ENCODE assay signal across 9 cellular contexts in the genomic region with DNA sequence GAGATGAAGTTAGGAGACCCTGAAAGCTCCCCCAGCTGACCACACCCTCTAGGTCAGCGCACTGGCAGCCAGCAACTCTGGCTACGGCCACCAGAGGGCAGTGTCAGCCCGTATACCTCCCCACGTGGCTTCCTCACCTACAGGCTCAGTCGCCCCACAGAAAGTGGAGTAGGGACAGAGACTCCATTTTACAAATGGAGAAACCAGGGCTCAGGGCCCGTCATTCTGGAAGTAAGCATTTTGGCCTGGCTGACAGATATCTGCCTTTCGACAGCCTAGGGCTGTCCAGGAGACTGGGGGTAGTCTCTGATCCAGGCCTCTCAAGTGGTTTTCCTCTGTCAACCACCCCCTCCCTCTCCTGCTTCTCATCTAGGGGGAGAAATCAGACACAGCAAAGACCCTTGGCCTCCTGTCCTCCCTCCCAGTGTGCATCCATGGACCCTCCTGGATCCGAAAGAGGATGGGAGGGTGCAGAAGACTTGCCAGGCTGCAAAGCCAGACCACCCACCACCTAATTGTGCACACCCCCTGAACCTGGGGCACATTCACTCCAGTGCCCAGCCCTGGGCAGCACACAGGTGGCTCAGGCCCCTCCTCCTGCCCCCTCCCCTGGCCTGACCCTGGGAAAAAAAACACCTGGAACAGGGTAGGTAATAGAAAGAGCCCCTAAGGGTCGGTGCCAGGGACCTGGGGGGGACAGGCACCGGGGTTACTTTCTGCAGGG. TPM values are rescaled to one million over a fixed set of nuclear protein-coding genes. Genes with fewer than 3 reads are reported as not detected.
DNase-seq lines count a peak whose midpoint lies in the region; ATAC-seq, FAIRE-seq and TF ChIP-seq lines count a peak whose summit lies in the region.
"Had no signal": no experiment of that assay in that cellular context is flagged by ENCODE, and none has a peak within 500 bp of the region (broad histone marks: within the 10 kb centered on the region; RNA-seq: fewer than 3 reads in every experiment).

No MANE protein-coding gene starts in this region.

- no peaks in the 10 kb centered on the region for H4K20me1 ChIP-seq in GM12878 (ENCODE audit: control insufficient read depth, insufficient read depth)

- 15% methylated on average over 10 of the region's 10 CpGs for WGBS in GM12878 (ENCODE audit: insufficient coverage, insufficient replicate concordance, low lambda C conversion rate, missing lambda C conversion rate)
- 29 to 31% (median 30%) methylated on average over 10 of the region's 10 CpGs for WGBS in small intestine, 3 donors

- H3K9me3 Mint-ChIP-seq in CD14-positive monocyte = peaks cover 0 to 10% (median 2%) of the 10 kb centered on the region in 7 donors

- SMC1A ChIA-PET in GM12878 (lab: Charles Lee; ENCODE audit: uncharacterized antibody, unreplicated experiment) = interaction anchor here (1.3 to 1.4 kb wide), 3 partner anchors 62 to 70 kb away, joined by 3 to 9 read pairs (median 4); no protein-coding TSS in a partner anchor

- H3K4me2 ChIP-seq in GM12878 (ENCODE audit: control insufficient read depth, insufficient read depth) = no peak overlapping the region

- H3K4me1 Mint-ChIP-seq in CD14-positive monocyte = peaks cover 7% of the 10 kb centered on the region

- ATAC-seq in GM12878 (peak; percentile 99), HG03354 (IDR thresholded peaks at IDR 0.05; ENCODE audit: poor library complexity, severe bottlenecking, unreplicated experiment) (no peak)

- no peak overlapping the region for H3K27ac Mint-ChIP-seq in CD14-positive monocyte

- H2AFZ ChIP-seq in GM12878 (ENCODE audit: control insufficient read depth, low read depth, low read length) = peak overlapping the region; percentile 99

- no peaks in the 10 kb centered on the region for H3K79me2 ChIP-seq in GM12878 (ENCODE audit: control insufficient read depth, insufficient read depth, low read length)

- H3K27ac ChIP-seq in GM12878 (ENCODE audit: control insufficient read depth, insufficient read depth) (no peak overlapping the region), small intestine (ENCODE audit: low read depth in 1 of 2, low read length in 1 of 2) (no peak overlapping the region)

- peaks cover 36 to 48% (median 46%) of the 10 kb centered on the region in 3 donors for H3K27me3 Mint-ChIP-seq in CD14-positive monocyte (ENCODE audit: low read depth in 3 of 3)

- RAD21 ChIA-PET in GM12878 (lab: Charles Lee; ENCODE audit: unreplicated experiment) = interaction anchor here (1.2 to 2.2 kb wide), 5 partner anchors 48 to 62 kb away, joined by 3 to 12 read pairs (median 4); partner anchors contain the start of gene JUP

- BruUV-seq in GM12878 (replicated peaks; lab: Mats Ljungman, UMichigan) = no TSS peak

- H3K4me3 Mint-ChIP-seq in CD14-positive monocyte = peak overlapping the region in 1 of 2 donors; percentile 48

- H3K4me3 ChIP-seq in GM12878 (no peak overlapping the region), iPS-15b (ENCODE audit: low read depth, low read length) (no peak overlapping the region), small intestine (ENCODE audit: low read depth in 1 of 2, low read length in 2 of 2) (no peak overlapping the region)

- H3K27me3 ChIP-seq in GM12878 (replicated peaks in 1 of 2; ENCODE audit: control insufficient read depth in 2 of 2, insufficient read depth in 2 of 2, low read length in 1 of 2) (peaks cover 8% of the 10 kb centered on the region in 2 experiments; a peak in 3 of 4 replicates), iPS-15b (ENCODE audit: control insufficient read depth, insufficient read depth, low read length) (peaks cover 42% of the 10 kb centered on the region), small intestine (ENCODE audit: control insufficient read depth in 2 of 2, insufficient read depth in 2 of 2, low read length in 2 of 2) (peaks cover 0 to 2% of the 10 kb centered on the region in 2 donors)

- CTCF ChIA-PET in GM12878 (lab: Yijun Ruan, JAX) = interaction anchor here (0.6 to 3.2 kb wide), 18 partner anchors 7 to 378 kb away, joined by 3 to 25 read pairs (median 4); partner anchors contain the start of gene JUP

- TF ChIP-seq POLR2A in H54 (IDR thresholded peaks at IDR 0.05; ENCODE audit: low read depth, low read length) = no peak
- no peak for TF ChIP-seq POLR2A in GM12878 (IDR thresholded peaks at IDR 0.05; ENCODE audit: low read depth, low read length)

- peak; percentile 97 for TF ChIP-seq CTCF in CD14-positive monocyte (IDR thresholded peaks at IDR 0.05)
- TF ChIP-seq CTCF in GM12878 (IDR thresholded peaks at IDR 0.05 in 2 of 3, conservative IDR thresholded peaks at IDR 0.05 in 1 of 3; ENCODE audit: control insufficient read depth in 2 of 3, extremely low read depth in 1 of 3, insufficient read depth in 1 of 3, low read depth in 3 of 3, low read length in 3 of 3) = peak; percentile 97 to 98 (median 97); a peak in 5 of 6 replicates

- no peaks in the 10 kb centered on the region for H3K36me3 ChIP-seq in GM12878 (ENCODE audit: control insufficient read depth in 2 of 2, insufficient read depth in 2 of 2, low read length in 1 of 2)
- H3K36me3 ChIP-seq in iPS-15b (ENCODE audit: control insufficient read depth, insufficient read depth, low read length) = no peaks in the 10 kb centered on the region
- H3K36me3 ChIP-seq in small intestine (ENCODE audit: control insufficient read depth in 2 of 2, insufficient read depth in 2 of 2, low read length in 2 of 2) = no peaks in the 10 kb centered on the region

- DNase-seq in CD14-positive monocyte (ENCODE audit: low spot score) (peak; percentile 72), H54 (ENCODE audit: insufficient read length, low spot score) (peak; percentile 91), NCI-H2081 (lab: John Stamatoyannopoulos, UW) (peak; percentile 80 to 84), GM12878 (ENCODE audit: low read depth, low spot score) (peak; percentile 44), small intestine (peak; percentile 79)

- no peak for TF ChIP-seq EP300 in GM12878 (IDR thresholded peaks at IDR 0.05; ENCODE audit: borderline replicate concordance in 1 of 2, control insufficient read depth in 1 of 2, low read depth in 2 of 2, low read length in 2 of 2)

- peaks cover 3% of the 10 kb centered on the region; the same call in 1 of the 2 replicates for H3K4me1 ChIP-seq in GM12878 (ENCODE audit: control insufficient read depth, insufficient read depth, low read length)
- H3K4me1 ChIP-seq in iPS-15b (ENCODE audit: control insufficient read depth, insufficient read depth, low read length) = peaks cover 4% of the 10 kb centered on the region
- H3K4me1 ChIP-seq in small intestine (ENCODE audit: control insufficient read depth in 2 of 2, insufficient read depth in 1 of 2, low read depth in 1 of 2, low read length in 1 of 2) = no peaks in the 10 kb centered on the region

- intact Hi-C loops in CD14-positive monocyte (cut with micrococcal nuclease) (loop anchor here (1.0 to 2.0 kb wide), 2 partner anchors 63 kb away; no protein-coding TSS in a partner anchor), GM12878 (cut with micrococcal nuclease; ENCODE audit: unreplicated experiment) (loop anchor here (1.0 kb wide), 3 partner anchors 63 to 221 kb away; no protein-coding TSS in a partner anchor)

- peak; percentile 97 for TF ChIP-seq RAD21 in GM12878 (IDR thresholded peaks at IDR 0.05; ENCODE audit: insufficient read depth, low read depth, low read length)

- in situ Hi-C loops in GM12878 (cut with MboI) = no loop called here

- FAIRE-seq in H54 (lab: Jason Lieb, UNC) (no peak), TTC549 (lab: Jason Lieb, UNC) (peak; percentile 17), GM12878 (lab: Jason Lieb, UNC) (peak; percentile 99), small intestine (lab: Jason Lieb, UNC) (no peak)

- H3K9me3 ChIP-seq in GM12878 (replicated peaks; ENCODE audit: control insufficient read depth, insufficient read depth, low read length) (no peaks in the 10 kb centered on the region), iPS-15b (ENCODE audit: control insufficient read depth, insufficient read depth, low read length) (no peaks in the 10 kb centered on the region), small intestine (ENCODE audit: control insufficient read depth, low read depth) (no peaks in the 10 kb centered on the region)

- POLR2A ChIA-PET in GM12878 (lab: Charles Lee) = no interaction called here

- H3K9ac ChIP-seq in GM12878 (ENCODE audit: control insufficient read depth, insufficient read depth, low read length) (no peak overlapping the region; the same call in 1 of the 2 replicates), iPS-15b (ENCODE audit: low read depth, low read length) (peak overlapping the region; percentile 42)

- peaks cover 0 to 5% of the 10 kb centered on the region in 2 donors for H3K36me3 Mint-ChIP-seq in CD14-positive monocyte

RNA-seq across cellular contexts. Expression of gene HAP1, which starts 3.8 kb away (rescaled TPM):
- polyA plus RNA-seq in CD14-positive monocyte (not detected), GM12878 (2011; rRNA removed) (not detected in 2 replicates), GM12878 (2014; fragmentation: Illumina TruSeq; extraction: Trizol) (not detected in 2 replicates), GM12878 (2014; fragmentation: Nextera tagmentation; extraction: Ambion mirVana) (not detected), GM12878 (2014; rRNA removed) (not detected in 2 replicates), GM12878 (2016; fragmentation: Nextera tagmentation; extraction: Ambion mirVana) (not detected), small intestine (under 1 TPM; 0.22 to 0.40 (median 0.27) TPM)
- total RNA-seq in GM12878 (2013; cell fraction: nucleolus; rRNA removed) = not detected in 2 replicates
- total RNA-seq in GM12878 (2014; rRNA removed) (not detected in 2 replicates), GM12878 (2014; rRNA removed; fragmentation: Illumina TruSeq; extraction: Trizol) (not detected in 2 replicates), GM12878 (2021) (not detected in 2 replicates)
- polyA plus RNA-seq in GM12878 (2011; ENCODE audit: low read depth) = not detected
- polyA plus RNA-seq in GM12878 (2011; cell fraction: cytosol; rRNA removed) = not detected in 2 replicates
- 0.03 and 0.04 TPM in 2 replicates for polyA plus RNA-seq in GM12878 (2011; cell fraction: nucleus; rRNA removed)
- 0.11 TPM in 1 of 2 replicates, not detected in the other for polyA plus RNA-seq in GM12878 (2012)
- 0.07 TPM in 1 of 2 replicates, not detected in the other for polyA minus RNA-seq in GM12878 (2011; rRNA and poly(A)+ RNA removed)
- not detected in 2 replicates for polyA minus RNA-seq in GM12878 (2011; cell fraction: cytosol; rRNA and poly(A)+ RNA removed)
- not detected in 2 replicates for polyA minus RNA-seq in GM12878 (2011; cell fraction: nucleus; rRNA and poly(A)+ RNA removed)

RNA-seq across cellular contexts. Expression of gene GAST, which starts 26.1 kb away (rescaled TPM):
- not detected for polyA plus RNA-seq in CD14-positive monocyte
- not detected in 2 replicates for total RNA-seq in GM12878 (2013; cell fraction: nucleolus; rRNA removed)
- total RNA-seq in GM12878 (2014; rRNA removed) = not detected in 2 replicates
- not detected in 2 replicates for total RNA-seq in GM12878 (2014; rRNA removed; fragmentation: Illumina TruSeq; extraction: Trizol)
- total RNA-seq in GM12878 (2021) = not detected in 2 replicates
- not detected for polyA plus RNA-seq in GM12878 (2011; ENCODE audit: low read depth)
- polyA plus RNA-seq in GM12878 (2011; rRNA removed) = not detected in 2 replicates
- not detected in 2 replicates for polyA plus RNA-seq in GM12878 (2011; cell fraction: cytosol; rRNA removed)
- polyA plus RNA-seq in GM12878 (2011; cell fraction: nucleus; rRNA removed) = not detected in 2 replicates
- polyA plus RNA-seq in GM12878 (2012) = not detected in 2 replicates
- polyA plus RNA-seq in GM12878 (2014; fragmentation: Illumina TruSeq; extraction: Trizol) = not detected in 2 replicates
- not detected for polyA plus RNA-seq in GM12878 (2014; fragmentation: Nextera tagmentation; extraction: Ambion mirVana)
- polyA plus RNA-seq in GM12878 (2014; rRNA removed) = not detected in 2 replicates
- polyA plus RNA-seq in GM12878 (2016; fragmentation: Nextera tagmentation; extraction: Ambion mirVana) = not detected
- not detected in 2 replicates for polyA minus RNA-seq in GM12878 (2011; rRNA and poly(A)+ RNA removed)
- polyA minus RNA-seq in GM12878 (2011; cell fraction: cytosol; rRNA and poly(A)+ RNA removed) = not detected in 2 replicates
- not detected in 2 replicates for polyA minus RNA-seq in GM12878 (2011; cell fraction: nucleus; rRNA and poly(A)+ RNA removed)
- polyA plus RNA-seq in small intestine = 1 to 10 TPM in 1 of 3 donors, not detected in 2; 1.9 TPM
- total RNA-seq: T-helper 2 cell treated with Interferon-gamma antibody and Interleukin-4, amounts not matched to agents 100 ng/mL and 5 ng/mL, for 36 hours had no signal

RNA-seq across cellular contexts. Expression of gene JUP, which starts 48.3 kb away (rescaled TPM):
- 10 to 100 TPM; 14.0 to 15.4 TPM for polyA plus RNA-seq in CD14-positive monocyte
- 55.8 and 58.1 TPM in 2 replicates for total RNA-seq in GM12878 (2013; cell fraction: nucleolus; rRNA removed)
- total RNA-seq in GM12878 (2014; rRNA removed) = 17.9 and 25.5 TPM in 2 replicates
- 5.3 and 7.3 TPM in 2 replicates for total RNA-seq in GM12878 (2014; rRNA removed; fragmentation: Illumina TruSeq; extraction: Trizol)
- 31.7 and 36.3 TPM in 2 replicates for total RNA-seq in GM12878 (2021)
- polyA plus RNA-seq in GM12878 (2011; ENCODE audit: low read depth) = 6.3 TPM
- 5.3 and 34.0 TPM in 2 replicates for polyA plus RNA-seq in GM12878 (2011; rRNA removed)
- polyA plus RNA-seq in GM12878 (2011; cell fraction: cytosol; rRNA removed) = 36.7 and 43.0 TPM in 2 replicates
- 36.4 and 67.7 TPM in 2 replicates for polyA plus RNA-seq in GM12878 (2011; cell fraction: nucleus; rRNA removed)
- polyA plus RNA-seq in GM12878 (2012) = 15.9 and 17.4 TPM in 2 replicates
- 3.8 and 11.4 TPM in 2 replicates for polyA plus RNA-seq in GM12878 (2014; fragmentation: Illumina TruSeq; extraction: Trizol)
- 1 to 10 TPM; 1.5 to 2.9 TPM for polyA plus RNA-seq in GM12878 (2014; fragmentation: Nextera tagmentation; extraction: Ambion mirVana)
- 14.5 and 20.4 TPM in 2 replicates for polyA plus RNA-seq in GM12878 (2014; rRNA removed)
- 10 to 100 TPM; 10.9 to 11.8 TPM for polyA plus RNA-seq in GM12878 (2016; fragmentation: Nextera tagmentation; extraction: Ambion mirVana)
- polyA minus RNA-seq in GM12878 (2011; rRNA and poly(A)+ RNA removed) = 31.9 and 39.4 TPM in 2 replicates
- 33.7 and 37.0 TPM in 2 replicates for polyA minus RNA-seq in GM12878 (2011; cell fraction: cytosol; rRNA and poly(A)+ RNA removed)
- polyA minus RNA-seq in GM12878 (2011; cell fraction: nucleus; rRNA and poly(A)+ RNA removed) = 17.8 and 23.9 TPM in 2 replicates
- polyA plus RNA-seq in small intestine = 100 to 1,000 TPM; 122 to 316 (median 302) TPM

RNA-seq across cellular contexts. Expression of gene EIF1, which starts 49.6 kb away (rescaled TPM):
- polyA plus RNA-seq in CD14-positive monocyte = 1,000 to 10,000 TPM; 1,176 to 1,536 TPM
- total RNA-seq in GM12878 (2013; cell fraction: nucleolus; rRNA removed) = 163 and 168 TPM in 2 replicates
- 51.0 and 52.6 TPM in 2 replicates for total RNA-seq in GM12878 (2014; rRNA removed)
- 39.4 and 46.7 TPM in 2 replicates for total RNA-seq in GM12878 (2014; rRNA removed; fragmentation: Illumina TruSeq; extraction: Trizol)
- total RNA-seq in GM12878 (2021) = 594 and 609 TPM in 2 replicates
- polyA plus RNA-seq in GM12878 (2011; ENCODE audit: low read depth) = 318 TPM
- 367 TPM in 2 replicates for polyA plus RNA-seq in GM12878 (2011; rRNA removed)
- polyA plus RNA-seq in GM12878 (2011; cell fraction: cytosol; rRNA removed) = 104 and 156 TPM in 2 replicates
- polyA plus RNA-seq in GM12878 (2011; cell fraction: nucleus; rRNA removed) = 149 and 225 TPM in 2 replicates
- 834 and 1,158 TPM in 2 replicates for polyA plus RNA-seq in GM12878 (2012)
- polyA plus RNA-seq in GM12878 (2014; fragmentation: Illumina TruSeq; extraction: Trizol) = 325 and 382 TPM in 2 replicates
- polyA plus RNA-seq in GM12878 (2014; fragmentation: Nextera tagmentation; extraction: Ambion mirVana) = 100 to 1,000 TPM; 670 to 687 TPM
- polyA plus RNA-seq in GM12878 (2014; rRNA removed) = 144 and 168 TPM in 2 replicates
- polyA plus RNA-seq in GM12878 (2016; fragmentation: Nextera tagmentation; extraction: Ambion mirVana) = 100 to 1,000 TPM; 776 to 815 TPM
- 85.1 and 108 TPM in 2 replicates for polyA minus RNA-seq in GM12878 (2011; rRNA and poly(A)+ RNA removed)
- polyA minus RNA-seq in GM12878 (2011; cell fraction: cytosol; rRNA and poly(A)+ RNA removed) = 86.3 and 100 TPM in 2 replicates
- 136 and 167 TPM in 2 replicates for polyA minus RNA-seq in GM12878 (2011; cell fraction: nucleus; rRNA and poly(A)+ RNA removed)
- 100 to 1,000 TPM; 328 to 703 (median 533) TPM for polyA plus RNA-seq in small intestine
